8 cellular contexts compared by ENCODE assay signal in the genomic region with DNA sequence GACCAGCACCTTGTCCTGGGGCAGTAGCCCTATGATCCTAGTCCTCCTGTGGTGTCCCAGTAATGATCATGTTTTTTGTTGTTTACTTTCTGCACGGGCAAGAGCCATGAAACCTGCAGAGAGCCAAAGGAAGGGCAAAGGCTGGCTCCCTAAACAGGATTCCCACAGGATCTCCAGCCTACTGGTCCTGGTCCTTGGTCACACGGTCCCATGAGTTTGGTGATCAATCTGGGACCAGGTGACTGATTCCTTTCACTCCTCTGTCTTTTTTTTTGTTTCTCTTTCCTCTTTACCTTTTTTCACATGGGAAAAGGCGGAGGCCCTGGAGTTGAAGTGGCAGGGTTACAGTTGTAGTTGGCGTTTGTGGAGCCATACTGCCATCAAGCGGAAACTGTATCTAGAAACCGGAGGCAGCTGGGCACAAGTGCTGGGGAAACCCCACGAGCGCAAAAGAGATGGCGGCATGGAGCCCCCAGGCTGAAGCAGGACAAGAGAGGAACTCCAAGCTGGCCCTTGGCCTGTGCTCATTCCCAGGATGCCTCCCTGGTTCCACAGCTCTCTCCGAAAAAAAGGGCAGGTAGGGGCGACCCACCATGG. TPM values are rescaled to one million over a fixed set of nuclear protein-coding genes. Genes with fewer than 3 reads are reported as not detected.
DNase-seq lines count a peak whose midpoint lies in the region; ATAC-seq, FAIRE-seq and TF ChIP-seq lines count a peak whose summit lies in the region.

No MANE protein-coding gene starts in this region.

- H3K27me3 Mint-ChIP-seq in stimulated activated naive CD8-positive, alpha-beta T cell treated with anti-CD3 and anti-CD28 coated beads, Interleukin-15, Interleukin-2, amounts not matched to agents 100 ng/mL and 50 ng/mL, for 24 hours: no peaks in the 10 kb centered on the region

- DNase-seq in stimulated activated naive CD8-positive, alpha-beta T cell treated with anti-CD3 and anti-CD28 coated beads, Interleukin-15, Interleukin-2, amounts not matched to agents 100 U/mL and 50 U/mL, for 24 hours: no peak
- DNase-seq in activated T-cell treated with anti-CD3 and anti-CD28 coated beads, Interleukin-2, amount 50 U/mL, for 48 hours: peak; percentile 78 to 81
- DNase-seq in transverse colon (peak; percentile 88), KG1 (lab: John Stamatoyannopoulos, UW) (no peak), HTR-8/SVneo (ENCODE audit: insufficient read length, low spot score) (no peak), prostate gland (ENCODE audit: low spot score) (no peak)

- H3K4me1 ChIP-seq in transverse colon (peaks cover 0 to 9% (median 7%) of the 10 kb centered on the region in 4 donors), prostate gland (replicated peaks) (no peaks in the 10 kb centered on the region)

- no peak overlapping the region for H3K4me3 Mint-ChIP-seq in stimulated activated naive CD8-positive, alpha-beta T cell treated with anti-CD3 and anti-CD28 coated beads, Interleukin-15, Interleukin-2, amounts not matched to agents 100 ng/mL and 50 ng/mL, for 24 hours

- ATAC-seq in stimulated activated naive CD8-positive, alpha-beta T cell treated with anti-CD3 and anti-CD28 coated beads, Interleukin-15, Interleukin-2, amounts not matched to agents 100 U/mL and 50 U/mL, for 24 hours: no peak

- H3K9me3 ChIP-seq in transverse colon (no peaks in the 10 kb centered on the region), prostate gland (no peaks in the 10 kb centered on the region)

- intact Hi-C loops in transverse colon (cut with DNase I; ENCODE audit: low total_unique reads): no loop called here
- intact Hi-C loops in prostate gland (cut with DNase I): no loop called here

- in situ Hi-C loops in transverse colon (cut with MboI; ENCODE audit: low pct_ligation_motif_present in 1 of 4, low pct_unique_long_range_greater_than_20kb in 1 of 4, low sequenced_read_pairs in 3 of 4): loop anchor here in 2 of 4 donors (25.0 kb wide), 1 partner anchor 224 kb away; the partner anchor contains the start of gene SPIN3 (in 2 of the 2)

- FAIRE-seq in HTR-8/SVneo (lab: Jason Lieb, UNC): no peak

- H3K27ac ChIP-seq in layer of hippocampus (ENCODE audit: low read depth, low read length) (peak overlapping the region; percentile 98), transverse colon (peak overlapping the region in 2 of 4 donors; percentile 64 to 89), prostate gland (no peak overlapping the region)

- peak overlapping the region; percentile 99 for H3K27ac Mint-ChIP-seq in stimulated activated naive CD8-positive, alpha-beta T cell treated with anti-CD3 and anti-CD28 coated beads, Interleukin-15, Interleukin-2, amounts not matched to agents 100 ng/mL and 50 ng/mL, for 24 hours

- H3K36me3 Mint-ChIP-seq in stimulated activated naive CD8-positive, alpha-beta T cell treated with anti-CD3 and anti-CD28 coated beads, Interleukin-15, Interleukin-2, amounts not matched to agents 100 ng/mL and 50 ng/mL, for 24 hours (ENCODE audit: low read depth): peaks cover 13% of the 10 kb centered on the region

- H3K36me3 ChIP-seq in transverse colon: no peaks in the 10 kb centered on the region
- H3K36me3 ChIP-seq in prostate gland: no peaks in the 10 kb centered on the region

- H3K4me3 ChIP-seq in transverse colon (peak overlapping the region in 2 of 4 donors; percentile 35 to 44), prostate gland (no peak overlapping the region)

- peaks cover 52% of the 10 kb centered on the region for H3K4me1 Mint-ChIP-seq in stimulated activated naive CD8-positive, alpha-beta T cell treated with anti-CD3 and anti-CD28 coated beads, Interleukin-15, Interleukin-2, amounts not matched to agents 100 ng/mL and 50 ng/mL, for 24 hours (ENCODE audit: low read depth)

- H3K27me3 ChIP-seq in layer of hippocampus (ENCODE audit: control insufficient read depth, insufficient read depth, low read length): no peaks in the 10 kb centered on the region
- no peaks in the 10 kb centered on the region for H3K27me3 ChIP-seq in transverse colon
- no peaks in the 10 kb centered on the region for H3K27me3 ChIP-seq in prostate gland (replicated peaks; ENCODE audit: insufficient read depth)

- TF ChIP-seq EP300 in transverse colon (IDR thresholded peaks at IDR 0.05; ENCODE audit: low read depth): no peak

- H3K9me3 Mint-ChIP-seq in stimulated activated naive CD8-positive, alpha-beta T cell treated with anti-CD3 and anti-CD28 coated beads, Interleukin-15, Interleukin-2, amounts not matched to agents 100 ng/mL and 50 ng/mL, for 24 hours: no peaks in the 10 kb centered on the region

- TF ChIP-seq POLR2A in transverse colon (IDR thresholded peaks at IDR 0.05) (no peak), prostate gland (IDR thresholded peaks at IDR 0.05) (no peak)

- TF ChIP-seq CTCF in transverse colon (IDR thresholded peaks at IDR 0.05) (peak in 1 of 5 experiments; percentile 22), prostate gland (IDR thresholded peaks at IDR 0.05) (no peak)

- WGBS in transverse colon (ENCODE audit: low coverage in 1 of 2), 2 donors: 49 to 60% methylated on average over 1 to 11 of the region's 11 CpGs
- WGBS in prostate gland: 77% methylated on average over 11 of the region's 11 CpGs

RNA-seq across cellular contexts. Expression of gene NBDY, which starts 34.6 kb away (rescaled TPM):
- total RNA-seq in transverse colon: 10 to 100 TPM in 1 of 4 donors, 1 to 10 TPM in 2, not detected in 1; 4.1 to 10.5 (median 9.4) TPM
- total RNA-seq in prostate gland: 10 to 100 TPM; 26.2 to 28.8 TPM

Comparison
In these comparisons a context has a peak if more than half of its experiments do, and no peak if none do; other contexts are left out.
1. DNase-seq: peak in activated T-cell treated with anti-CD3 and anti-CD28 coated beads, Interleukin-2, amount 50 U/mL, for 48 hours (2 of 2) and transverse colon (single experiment); none in stimulated activated naive CD8-positive, alpha-beta T cell treated with anti-CD3 and anti-CD28 coated beads, Interleukin-15, Interleukin-2, amounts not matched to agents 100 U/mL and 50 U/mL, for 24 hours (single experiment), KG1 (single experiment), HTR-8/SVneo (single experiment) and prostate gland (single experiment).